ENCODE assay signal across 9 cellular contexts in the genomic region with DNA sequence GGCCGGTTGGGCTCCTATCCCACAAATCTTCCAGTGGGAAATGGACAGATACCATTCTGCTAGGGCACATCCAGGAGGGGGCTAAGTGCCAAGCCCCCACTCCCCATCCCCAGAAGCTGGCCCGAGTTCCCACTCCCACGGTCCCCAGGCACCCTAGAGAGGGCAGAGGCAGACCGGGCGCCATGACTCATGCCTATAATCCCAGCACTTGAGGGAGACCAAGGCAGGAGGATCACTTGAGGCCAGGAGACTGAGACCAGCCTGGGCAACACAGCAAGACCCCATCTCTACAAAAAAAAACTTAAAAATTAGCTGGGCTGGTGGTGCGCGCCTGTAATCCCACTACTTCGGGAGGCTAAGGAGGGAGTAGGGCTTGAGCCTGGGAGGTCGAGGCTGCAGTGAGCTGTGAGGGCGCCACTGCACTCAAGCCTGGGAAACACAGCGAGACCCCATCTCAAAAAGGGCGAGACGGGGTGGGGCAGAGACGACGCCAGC. TPM values are rescaled to one million over a fixed set of nuclear protein-coding genes. Genes with fewer than 3 reads are reported as not detected.
DNase-seq lines count a peak whose midpoint lies in the region; ATAC-seq and TF ChIP-seq lines count a peak whose summit lies in the region.
"Had no signal": no experiment of that assay in that cellular context is flagged by ENCODE, and none has a peak within 500 bp of the region (broad histone marks: within the 10 kb centered on the region; RNA-seq: fewer than 3 reads in every experiment).

No MANE protein-coding gene starts in this region.

- H4K5ac ChIP-seq in IMR-90 (ENCODE audit: low read depth, low read length), result peak overlapping the region; percentile 63

- TF ChIP-seq CTCF in IMR-90 (conservative IDR thresholded peaks at IDR 0.05; ENCODE audit: low read depth, low read length), result no peak
- TF ChIP-seq CTCF in colonic mucosa (IDR thresholded peaks at IDR 0.05), result no peak
- no peak for TF ChIP-seq CTCF in GM20000 (IDR thresholded peaks at IDR 0.05; ENCODE audit: extremely low read depth, missing control alignments)

- CTCF ChIA-PET in IMR-90 (lab: Yijun Ruan, JAX), result no interaction called here

- ATAC-seq in IMR-90 (ENCODE audit: low read depth), result no peak

- intact Hi-C loops in IMR-90 (cut with micrococcal nuclease) (loop anchor here (5.0 kb wide), 1 partner anchor 81 kb away; no protein-coding TSS in a partner anchor), colonic mucosa (cut with DNase I) (no loop called here)

- H3K79me1 ChIP-seq in IMR-90 (ENCODE audit: low read depth in 1 of 2, low read length in 2 of 2), result peaks cover 19 to 52% of the 10 kb centered on the region in 2 experiments

- H3K4me3 ChIP-seq in ACC112 (ENCODE audit: low read depth, low read length) (peak overlapping the region; percentile 84), IMR-90 (ENCODE audit: insufficient read depth, low read depth, low read length) (peak overlapping the region; percentile 98), colonic mucosa (peak overlapping the region; percentile 58), muscle layer of duodenum (ENCODE audit: low read depth in 1 of 2, low read length in 2 of 2) (peak overlapping the region; percentile 37 to 77)

- TF ChIP-seq POLR2A in IMR-90 (IDR thresholded peaks at IDR 0.05; ENCODE audit: low read depth, low read length), result no peak

- H3K79me2 ChIP-seq in ACC112 (ENCODE audit: control insufficient read depth, insufficient read depth, low read length, unreplicated experiment), result peaks cover 48% of the 10 kb centered on the region

- H4K20me1 ChIP-seq in IMR-90 (ENCODE audit: insufficient read depth, low read length), result peaks cover 27% of the 10 kb centered on the region

- peak overlapping the region; percentile 66; the same call in 1 of the 2 replicates for H4K91ac ChIP-seq in IMR-90 (ENCODE audit: insufficient read depth, low read depth, low read length)

- POLR2A ChIA-PET in IMR-90 (lab: Charles Lee; ENCODE audit: unreplicated experiment), result no interaction called here

- H3K4me2 ChIP-seq in IMR-90 (ENCODE audit: low read depth, low read length), result peak overlapping the region; percentile 95

- H2BK120ac ChIP-seq in IMR-90 (ENCODE audit: low read depth, low read length), result no peak overlapping the region; the same call in 1 of the 2 replicates

- H2AFZ ChIP-seq in ACC112 (ENCODE audit: low read length, unreplicated experiment) (no peak overlapping the region), IMR-90 (replicated peaks; ENCODE audit: low read length, poor library complexity) (peak overlapping the region; percentile 49)

- WGBS in IMR-90 (ENCODE audit: extremely low coverage in 2 of 2, insufficient read length in 1 of 2), 2 experiments, result 20% methylated on average over 2 of the region's 15 CpGs; no CpG with 5 or more reads in 1 of the 2 experiments

- H3K36me3 ChIP-seq in ACC112 (ENCODE audit: insufficient read depth, low read length), result peaks cover 10% of the 10 kb centered on the region; the same call in 1 of the 2 replicates
- H3K36me3 ChIP-seq in IMR-90 (ENCODE audit: control insufficient read depth, insufficient read depth, low read length), result peaks cover 11% of the 10 kb centered on the region
- H3K36me3 ChIP-seq in colonic mucosa, result no peaks in the 10 kb centered on the region
- H3K36me3 ChIP-seq in muscle layer of duodenum (ENCODE audit: control insufficient read depth in 1 of 2, insufficient read depth in 2 of 2, low read length in 2 of 2), result peaks cover 0 to 7% of the 10 kb centered on the region in 2 donors

- peak overlapping the region; percentile 93 for H2AK9ac ChIP-seq in IMR-90 (replicated peaks; ENCODE audit: low read depth, low read length, poor library complexity)

- dilution Hi-C loops in IMR-90 (cut with HindIII; ENCODE audit: low sequenced_read_pairs, unreplicated experiment), result no loop called here

- H2BK15ac ChIP-seq in IMR-90 (ENCODE audit: low read depth, low read length), result no peak overlapping the region

- H2AK5ac ChIP-seq in IMR-90 (ENCODE audit: low read depth, low read length), result peak overlapping the region; percentile 43

- peak overlapping the region; percentile 75; the same call in 1 of the 2 replicates for H3K23ac ChIP-seq in IMR-90 (ENCODE audit: low read depth, low read length)

- no peak overlapping the region for H3K18ac ChIP-seq in IMR-90 (ENCODE audit: low read depth, low read length)

- H3K56ac ChIP-seq in IMR-90 (ENCODE audit: extremely low read depth, insufficient read depth, low read length), result no peak overlapping the region

- in situ Hi-C loops in IMR-90 (cut with MboI; ENCODE audit: low sequenced_read_pairs), result no loop called here

- peak overlapping the region; percentile 94; the same call in 1 of the 2 replicates for H3K9ac ChIP-seq in IMR-90 (ENCODE audit: low read depth, low read length)
- peak overlapping the region; percentile 55 to 66 for H3K9ac ChIP-seq in colonic mucosa (ENCODE audit: low read depth in 2 of 2, low read length in 2 of 2)

- no TSS peak for BruUV-seq in IMR-90 (replicated peaks; lab: Mats Ljungman, UMichigan)

- peak overlapping the region; percentile 71 for H3K4ac ChIP-seq in IMR-90 (ENCODE audit: low read depth, low read length)

- no peak overlapping the region for H2BK20ac ChIP-seq in IMR-90 (ENCODE audit: low read depth, low read length)

- TF ChIP-seq RAD21 in IMR-90 (IDR thresholded peaks at IDR 0.05; ENCODE audit: low read length), result no peak

- H3K9me3 ChIP-seq in IMR-90 (ENCODE audit: control insufficient read depth, insufficient read depth, low read length), result no peaks in the 10 kb centered on the region
- no peaks in the 10 kb centered on the region for H3K9me3 ChIP-seq in colonic mucosa
- H3K9me3 ChIP-seq in muscle layer of duodenum (ENCODE audit: control insufficient read depth in 1 of 2, low read length in 2 of 2), result no peaks in the 10 kb centered on the region

- peak overlapping the region; percentile 34 to 58; a peak in 2 of 4 replicates for H4K8ac ChIP-seq in IMR-90 (ENCODE audit: low read depth in 2 of 2, low read length in 2 of 2)

- H3K27ac ChIP-seq in ACC112 (ENCODE audit: low read depth, low read length) (no peak overlapping the region), IMR-90 (ENCODE audit: insufficient read depth, low read length) (peak overlapping the region; percentile 86), colonic mucosa (no peak overlapping the region), muscle layer of duodenum (ENCODE audit: low read length) (no peak overlapping the region)

- H3K14ac ChIP-seq in IMR-90 (replicated peaks; ENCODE audit: low read depth, low read length), result peak overlapping the region; percentile 76

- H3K9me1 ChIP-seq in IMR-90 (ENCODE audit: insufficient read depth, low read length), result peaks cover 6% of the 10 kb centered on the region

- H3K4me1 ChIP-seq in ACC112 (ENCODE audit: control insufficient read depth, insufficient read depth, low read length, unreplicated experiment) (peaks cover 12% of the 10 kb centered on the region), IMR-90 (ENCODE audit: control insufficient read depth, insufficient read depth, low read length) (peaks cover 14% of the 10 kb centered on the region), colonic mucosa (peaks cover 5% of the 10 kb centered on the region), muscle layer of duodenum (ENCODE audit: control insufficient read depth in 1 of 2, insufficient read depth in 2 of 2, low read length in 2 of 2) (peaks cover 0 to 19% of the 10 kb centered on the region in 2 donors)

- DNase-seq in IMR-90 (no peak), colonic mucosa (no peak), NCI-H2171 treated with DMSO at 0.1 percent for 48 hours (lab: John Stamatoyannopoulos, UW) (no peak), SIG-M5 treated with dmso at 0.1 percent for 504 hours (lab: John Stamatoyannopoulos, UW; ENCODE audit: unreplicated experiment) (no peak), NCI-H1436 (lab: John Stamatoyannopoulos, UW) (no peak), GM20000 (ENCODE audit: low spot score) (no peak)
- DNase-seq: SHP77 treated with DMSO at 0.1 percent for 48 hours had no signal

- H3K27me3 ChIP-seq in ACC112 (ENCODE audit: insufficient read depth, low read length) (no peaks in the 10 kb centered on the region), IMR-90 (ENCODE audit: control insufficient read depth, insufficient read depth, low read length) (no peaks in the 10 kb centered on the region), colonic mucosa (no peaks in the 10 kb centered on the region), muscle layer of duodenum (ENCODE audit: low read depth, low read length) (no peaks in the 10 kb centered on the region)

- peak overlapping the region; percentile 81 for H2BK5ac ChIP-seq in IMR-90 (ENCODE audit: low read depth, low read length, poor library complexity, severe bottlenecking)

TF ChIP-seq in IMR-90, 13 proteins besides CTCF, POLR2A, EP300 and RAD21:
- TF ChIP-seq MAFK (IDR thresholded peaks at IDR 0.05; ENCODE audit: low read depth, low read length) (no peak), USF2 (IDR thresholded peaks at IDR 0.05; ENCODE audit: low read depth, low read length) (no peak), NFE2L2 (IDR thresholded peaks at IDR 0.05; ENCODE audit: low read depth, low read length) (no peak), MXI1 (IDR thresholded peaks at IDR 0.05; ENCODE audit: borderline replicate concordance, low read depth, low read length) (no peak)

RNA-seq across cellular contexts. Expression of gene GNA12, which starts 0.9 kb away (rescaled TPM):
- 14.3 and 14.4 TPM in 2 replicates for total RNA-seq in IMR-90 (2012; rRNA removed)
- 89.0 and 93.9 TPM in 2 replicates for polyA plus RNA-seq in IMR-90 (2012; rRNA removed)
- 41.2 and 78.7 TPM in 2 replicates for polyA plus RNA-seq in IMR-90 (2012; cell fraction: cytosol; rRNA removed)
- polyA plus RNA-seq in IMR-90 (2012; cell fraction: nucleus; rRNA removed; ENCODE audit: low replicate concordance), result 60.2 and 62.3 TPM in 2 replicates
- total RNA-seq in colonic mucosa, result 10 to 100 TPM; 19.7 to 24.8 TPM
